Comparison of ENCODE assay signal across 34 cellular contexts in the genomic region with DNA sequence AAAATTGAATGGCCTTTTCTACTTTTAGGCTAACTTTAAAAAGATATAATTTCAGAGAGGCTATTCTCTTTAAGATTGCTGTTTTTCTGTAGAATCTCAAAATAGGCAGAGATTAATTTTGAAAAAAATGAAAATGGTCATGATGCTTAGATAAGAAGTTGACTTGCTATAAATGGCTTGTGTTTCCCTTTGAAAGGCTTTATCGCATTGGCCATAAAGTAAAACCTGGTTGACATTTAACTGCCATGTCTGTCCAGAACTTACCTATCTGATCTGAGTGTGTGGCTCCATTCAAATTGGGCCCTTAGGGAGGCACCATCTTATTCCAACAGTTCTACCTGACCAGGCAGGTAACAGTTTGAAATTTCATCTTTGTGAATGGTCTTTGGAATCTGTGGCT.
"Had no signal": no experiment of that assay in that cellular context is flagged by ENCODE, and none has a peak within 500 bp of the region (broad histone marks: within the 10 kb centered on the region; RNA-seq: fewer than 3 reads in every experiment).

No MANE protein-coding gene starts in this region.

- H3K27ac ChIP-seq: adrenal gland, body of pancreas, brain microvascular endothelial cell, breast epithelium, VCaP had no signal

- H3K4me1 ChIP-seq: adrenal gland, body of pancreas, breast epithelium had no signal

- H3K36me3 ChIP-seq: adrenal gland, brain microvascular endothelial cell, breast epithelium had no signal

- H3K4me3 ChIP-seq: adrenal gland, body of pancreas, breast epithelium had no signal

- FAIRE-seq: TTC549 had no signal

- DNase-seq: activated CD4-positive, alpha-beta memory T cell treated with anti-CD3 and anti-CD28 coated beads, Interleukin-2, amount 10 ng/mL, durations not matched to agents 7 days and 5 days; activated CD4-positive, alpha-beta T cell treated with anti-CD3 and anti-CD28 coated beads for 1 hour; activated CD4-positive, alpha-beta T cell treated with anti-CD3 and anti-CD28 coated beads for 36 hours; activated CD4-positive, alpha-beta T cell treated with anti-CD3 and anti-CD28 coated beads for 48 hours; activated CD4-positive, alpha-beta T cell treated with anti-CD3 and anti-CD28 coated beads, Interleukin-2, amount 10 ng/mL, durations not matched to agents 7 days and 5 days; activated CD4-positive, alpha-beta T cell treated with anti-CD3 and anti-CD28 coated beads, Interleukin-2, amount 50 U/mL, for 48 hours; activated CD4-positive, CD25-positive, alpha-beta regulatory T cell; activated CD8-positive, alpha-beta memory T cell treated with anti-CD3 and anti-CD28 coated beads, Interleukin-2, amount 50 U/mL, for 4 hours; activated effector memory CD4-positive, alpha-beta T cell treated with anti-CD3 and anti-CD28 coated beads, Interleukin-2, amount 50 U/mL, for 16 hours; activated gamma-delta T cell treated with Interleukin-2 at 50 U/mL for 16 hours; activated naive CD4-positive, alpha-beta T cell; activated naive CD4-positive, alpha-beta T cell treated with anti-CD3 and anti-CD28 coated beads for 36 hours; activated naive CD4-positive, alpha-beta T cell treated with anti-CD3 and anti-CD28 coated beads, Interleukin-2, amount 50 U/mL, for 16 hours; activated naive CD8-positive, alpha-beta T cell treated with anti-CD3 and anti-CD28 coated beads for 36 hours; activated T-cell treated with anti-CD3 and anti-CD28 coated beads for 4 hours; activated T-cell treated with anti-CD3 and anti-CD28 coated beads, Interleukin-2, amount 50 U/mL, for 1 hour; activated T-cell treated with anti-CD3 and anti-CD28 coated beads, Interleukin-2, amount 50 U/mL, for 4 hours; activated T-cell treated with anti-CD3 and anti-CD28 coated beads, Interleukin-2, amount 50 U/mL, for 72 hours; adrenal gland; amniotic stem cell; aorta; body of pancreas; brain microvascular endothelial cell; central memory CD4-positive, alpha-beta T cell; T-helper 1 cell; T-helper 2 cell; T-helper 9 cell had no signal

- H3K9me3 ChIP-seq: adrenal gland, body of pancreas, breast epithelium had no signal

- H3K27me3 ChIP-seq: adrenal gland, body of pancreas, brain microvascular endothelial cell had no signal

- ATAC-seq: activated CD4-positive, alpha-beta T cell treated with anti-CD3 and anti-CD28 coated beads for 36 hours; activated CD4-positive, CD25-positive, alpha-beta regulatory T cell treated with anti-CD3 and anti-CD28 coated beads, Interleukin-2, amount 50 U/mL, for 24 hours; activated naive CD4-positive, alpha-beta T cell treated with anti-CD3 and anti-CD28 coated beads, Interleukin-2, amount 50 U/mL, for 72 hours; activated T-cell treated with anti-CD3 and anti-CD28 coated beads, Interleukin-2, amount 50 U/mL, for 4 hours; activated T-cell treated with anti-CD3 and anti-CD28 coated beads, Interleukin-2, amount 50 U/mL, for 72 hours; activated T-helper 17 cell treated with anti-CD3 and anti-CD28 coated beads, Interleukin-2, amount 50 U/mL, for 72 hours; body of pancreas; WTC11 had no signal
